10 cellular contexts compared by ENCODE assay signal in the genomic region with DNA sequence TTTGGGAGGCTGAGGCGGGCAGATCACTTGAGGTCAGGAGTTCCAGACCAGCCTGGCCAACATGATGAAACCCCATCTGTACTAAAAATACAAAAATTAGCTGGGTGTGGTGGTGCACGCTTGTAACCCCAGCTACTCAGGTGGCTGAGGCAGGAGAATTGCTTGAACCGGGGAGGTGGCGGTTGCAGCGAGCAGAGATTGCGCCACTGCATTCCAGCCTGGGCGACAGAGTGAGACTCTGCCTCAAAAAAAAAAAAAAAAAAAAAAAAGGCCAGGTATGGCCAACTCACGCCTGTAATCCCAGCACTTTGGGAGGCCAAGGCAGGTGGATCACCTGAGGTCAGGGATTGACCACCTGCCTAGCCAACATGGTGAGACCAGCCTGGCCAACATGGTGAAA. TPM values are rescaled to one million over a fixed set of nuclear protein-coding genes. Genes with fewer than 3 reads are reported as not detected.
DNase-seq lines count a peak whose midpoint lies in the region; ATAC-seq and TF ChIP-seq lines count a peak whose summit lies in the region.
"Not testable (repeated sequence)": the region's sequence is repeated elsewhere in the genome, so short reads cannot be mapped to it uniquely, and the experiment has no call there.
"Had no signal": no experiment of that assay in that cellular context is flagged by ENCODE, and none has a peak within 500 bp of the region (broad histone marks: within the 10 kb centered on the region; RNA-seq: fewer than 3 reads in every experiment).

No MANE protein-coding gene starts in this region.

- peak overlapping the region in 1 of 4 donors; percentile 25 for H3K4me3 Mint-ChIP-seq in IgD-negative memory B cell
- H3K4me3 Mint-ChIP-seq in activated T-helper 17 cell treated with anti-CD3 and anti-CD28 coated beads, Interleukin-2, amount 50 U/mL, for 72 hours = not testable (repeated sequence)
- peak overlapping the region in 1 of 10 donors; percentile 36 for H3K4me3 Mint-ChIP-seq in naive thymus-derived CD8-positive, alpha-beta T cell

- H3K4me1 ChIP-seq in heart left ventricle (peaks cover 7 to 77% (median 54%) of the 10 kb centered on the region in 12 donors), skeletal muscle tissue (ENCODE audit: control insufficient read depth in 3 of 3, insufficient read depth in 3 of 3, low read length in 3 of 3) (peaks cover 51 to 60% (median 54%) of the 10 kb centered on the region in 3 donors), tibial artery (peaks cover 0 to 76% (median 45%) of the 10 kb centered on the region in 4 donors)

- not testable (repeated sequence) for H3K27me3 ChIP-seq in heart left ventricle; skeletal muscle tissue (ENCODE audit: control insufficient read depth in 3 of 3, insufficient read depth in 3 of 3, low read length in 3 of 3); tibial artery

- H3K27ac Mint-ChIP-seq in IgD-negative memory B cell = peak overlapping the region in 2 of 3 donors; percentile 39 to 84
- peak overlapping the region; percentile 33 for H3K27ac Mint-ChIP-seq in activated T-helper 17 cell treated with anti-CD3 and anti-CD28 coated beads, Interleukin-2, amount 50 U/mL, for 72 hours
- peak overlapping the region in 7 of 10 donors; percentile 43 to 99 (median 72) for H3K27ac Mint-ChIP-seq in naive thymus-derived CD8-positive, alpha-beta T cell

- TF ChIP-seq POLR2A in heart left ventricle (IDR thresholded peaks at IDR 0.05) = not testable (repeated sequence)

- intact Hi-C loops in heart left ventricle (cut with DNase I) = loop anchor here in 3 of 10 donors (5.0 kb wide), 1 partner anchor 32 kb away; no protein-coding TSS in a partner anchor
- intact Hi-C loops in tibial artery (cut with DNase I; ENCODE audit: low total_unique reads) = loop anchor here (5.0 kb wide), 1 partner anchor 37 kb away; the partner anchor contains the start of genes FGF11 and TMEM102

- H3K27me3 Mint-ChIP-seq in IgD-negative memory B cell; activated T-helper 17 cell treated with anti-CD3 and anti-CD28 coated beads, Interleukin-2, amount 50 U/mL, for 72 hours; naive thymus-derived CD8-positive, alpha-beta T cell: not testable (repeated sequence)

- not testable (repeated sequence) for H3K36me3 Mint-ChIP-seq in IgD-negative memory B cell; activated T-helper 17 cell treated with anti-CD3 and anti-CD28 coated beads, Interleukin-2, amount 50 U/mL, for 72 hours (ENCODE audit: low read depth)
- peaks cover 0 to 16% (median 0%) of the 10 kb centered on the region in 3 donors for H3K36me3 Mint-ChIP-seq in naive thymus-derived CD8-positive, alpha-beta T cell

- not testable (repeated sequence) for ATAC-seq in activated T-helper 17 cell treated with anti-CD3 and anti-CD28 coated beads, Interleukin-2, amount 50 U/mL, for 72 hours (replicated peaks); heart left ventricle; naive thymus-derived CD8-positive, alpha-beta T cell
- ATAC-seq in left lobe of liver = peak; percentile 31

- not testable (repeated sequence) for DNase-seq in heart left ventricle; naive thymus-derived CD8-positive, alpha-beta T cell; tibial artery
- peak; percentile 79 for DNase-seq in left lobe of liver (ENCODE audit: low spot score)

- H3K4me1 Mint-ChIP-seq in IgD-negative memory B cell = peaks cover 26 to 36% (median 35%) of the 10 kb centered on the region in 3 donors
- H3K4me1 Mint-ChIP-seq in activated T-helper 17 cell treated with anti-CD3 and anti-CD28 coated beads, Interleukin-2, amount 50 U/mL, for 72 hours = peaks cover 26% of the 10 kb centered on the region
- H3K4me1 Mint-ChIP-seq in naive thymus-derived CD8-positive, alpha-beta T cell = peaks cover 32 to 79% (median 60%) of the 10 kb centered on the region in 4 donors

- not testable (repeated sequence) for H3K9me3 Mint-ChIP-seq in IgD-negative memory B cell; activated T-helper 17 cell treated with anti-CD3 and anti-CD28 coated beads, Interleukin-2, amount 50 U/mL, for 72 hours; naive thymus-derived CD8-positive, alpha-beta T cell

- H3K27ac ChIP-seq in heart left ventricle (peak overlapping the region in 9 of 12 donors; percentile 73 to 100 (median 100)), skeletal muscle tissue (ENCODE audit: low read depth, low read length) (peak overlapping the region; percentile 99), tibial artery (peak overlapping the region; percentile 100)

- TF ChIP-seq CTCF in heart left ventricle (IDR thresholded peaks at IDR 0.05); tibial artery (IDR thresholded peaks at IDR 0.05): not testable (repeated sequence)

- POLR2A ChIA-PET in naive thymus-derived CD8-positive, alpha-beta T cell (lab: Charles Lee) = interaction anchor here (2.1 to 12.5 kb wide), 4 partner anchors 10 to 38 kb away, joined by 19 to 295 read pairs (median 98); partner anchors contain the start of genes CHRNB1, POLR2A and TMEM102

- not testable (repeated sequence) for H3K9me3 ChIP-seq in heart left ventricle; skeletal muscle tissue (ENCODE audit: control insufficient read depth in 3 of 3, low read length in 3 of 3); tibial artery

- H3K4me3 ChIP-seq in heart left ventricle; skeletal muscle tissue (ENCODE audit: low read length in 3 of 3); tibial artery: not testable (repeated sequence)

- H3K9ac ChIP-seq in skeletal muscle tissue (ENCODE audit: low read depth in 1 of 3, low read length in 3 of 3) = peak overlapping the region in 1 of 3 donors; percentile 16

- not testable (repeated sequence) for H3K36me3 ChIP-seq in heart left ventricle; skeletal muscle tissue (ENCODE audit: control insufficient read depth in 3 of 3, insufficient read depth in 3 of 3, low read length in 3 of 3); tibial artery

- WGBS in heart left ventricle, 4 donors = 83 to 94% (median 90%) methylated on average over 8 of the region's 8 CpGs

RNA-seq across cellular contexts. Expression of gene ZBTB4, which starts 4.7 kb away (rescaled TPM):
- polyA plus RNA-seq in IgD-negative memory B cell = 15.9 TPM
- total RNA-seq in activated T-helper 17 cell treated with anti-CD3 and anti-CD28 coated beads, Interleukin-2, amount 50 U/mL, for 72 hours = 10 to 100 TPM; 18.9 to 27.5 TPM
- total RNA-seq in heart left ventricle = 10 to 100 TPM; 51.8 to 77.2 (median 59.5) TPM
- 10 to 100 TPM; 29.3 to 35.3 TPM for polyA plus RNA-seq in heart left ventricle
- total RNA-seq in left lobe of liver = 7.9 TPM
- 100 to 1,000 TPM; 101 to 104 TPM for total RNA-seq in naive thymus-derived CD8-positive, alpha-beta T cell
- polyA plus RNA-seq in naive thymus-derived CD8-positive, alpha-beta T cell = 10 to 100 TPM; 16.8 to 28.4 (median 19.7) TPM
- total RNA-seq in skeletal muscle tissue = 10.4 TPM

RNA-seq across cellular contexts. Expression of gene SLC35G6, which starts 6.5 kb away (rescaled TPM):
- polyA plus RNA-seq in IgD-negative memory B cell (not detected), heart left ventricle (under 1 TPM in 1 of 2 donors, not detected in 1; 0.08 TPM)
- not detected for total RNA-seq in activated T-helper 17 cell treated with anti-CD3 and anti-CD28 coated beads, Interleukin-2, amount 50 U/mL, for 72 hours
- total RNA-seq in heart left ventricle (not detected), left lobe of liver (not detected), skeletal muscle tissue (not detected)
- total RNA-seq in naive thymus-derived CD8-positive, alpha-beta T cell = not detected
- not detected for polyA plus RNA-seq in naive thymus-derived CD8-positive, alpha-beta T cell
- total RNA-seq: A673; CD8-positive, alpha-beta memory T cell; RPMI7951 had no signal

RNA-seq across cellular contexts. Expression of gene POLR2A, which starts 9.4 kb away (rescaled TPM):
- 55.7 TPM for polyA plus RNA-seq in IgD-negative memory B cell
- total RNA-seq in activated T-helper 17 cell treated with anti-CD3 and anti-CD28 coated beads, Interleukin-2, amount 50 U/mL, for 72 hours = 100 to 1,000 TPM; 256 to 308 TPM
- 10 to 100 TPM; 31.4 to 77.6 (median 50.7) TPM for total RNA-seq in heart left ventricle
- polyA plus RNA-seq in heart left ventricle = 10 to 100 TPM; 17.3 to 18.5 TPM
- 55.9 TPM for total RNA-seq in left lobe of liver
- 100 to 1,000 TPM; 186 to 193 TPM for total RNA-seq in naive thymus-derived CD8-positive, alpha-beta T cell
- 10 to 100 TPM; 31.1 to 68.0 (median 47.3) TPM for polyA plus RNA-seq in naive thymus-derived CD8-positive, alpha-beta T cell
- total RNA-seq in skeletal muscle tissue = 91.3 TPM

RNA-seq across cellular contexts. Expression of gene CHRNB1, which starts 29.9 kb away (rescaled TPM):
- polyA plus RNA-seq in IgD-negative memory B cell (13.8 TPM), heart left ventricle (10 to 100 TPM; 11.2 to 27.3 TPM)
- 10 to 100 TPM; 10.9 to 13.0 TPM for total RNA-seq in activated T-helper 17 cell treated with anti-CD3 and anti-CD28 coated beads, Interleukin-2, amount 50 U/mL, for 72 hours
- total RNA-seq in heart left ventricle (10 to 100 TPM in 7 of 9 donors, 1 to 10 TPM in 2; 8.2 to 14.2 (median 11.0) TPM), left lobe of liver (10.9 TPM), skeletal muscle tissue (31.3 TPM)
- 1 to 10 TPM; 5.4 to 7.3 TPM for total RNA-seq in naive thymus-derived CD8-positive, alpha-beta T cell
- polyA plus RNA-seq in naive thymus-derived CD8-positive, alpha-beta T cell = 10 to 100 TPM; 18.1 to 24.5 (median 24.3) TPM

RNA-seq across cellular contexts. Expression of gene FGF11, which starts 35.5 kb away (rescaled TPM):
- polyA plus RNA-seq in IgD-negative memory B cell = not detected
- total RNA-seq in activated T-helper 17 cell treated with anti-CD3 and anti-CD28 coated beads, Interleukin-2, amount 50 U/mL, for 72 hours = 10 to 100 TPM in 1 of 2 donors, 1 to 10 TPM in 1; 4.4 to 16.9 TPM
- 1 to 10 TPM; 2.8 to 9.6 (median 7.8) TPM for total RNA-seq in heart left ventricle
- 1 to 10 TPM; 1.6 to 9.6 TPM for polyA plus RNA-seq in heart left ventricle
- 0.86 TPM for total RNA-seq in left lobe of liver
- 1 to 10 TPM; 2.4 to 3.0 TPM for total RNA-seq in naive thymus-derived CD8-positive, alpha-beta T cell
- polyA plus RNA-seq in naive thymus-derived CD8-positive, alpha-beta T cell = under 1 TPM; 0.10 to 0.32 (median 0.22) TPM
- total RNA-seq in skeletal muscle tissue = 1.0 TPM
